16 cellular contexts compared by ENCODE assay signal in the genomic region with DNA sequence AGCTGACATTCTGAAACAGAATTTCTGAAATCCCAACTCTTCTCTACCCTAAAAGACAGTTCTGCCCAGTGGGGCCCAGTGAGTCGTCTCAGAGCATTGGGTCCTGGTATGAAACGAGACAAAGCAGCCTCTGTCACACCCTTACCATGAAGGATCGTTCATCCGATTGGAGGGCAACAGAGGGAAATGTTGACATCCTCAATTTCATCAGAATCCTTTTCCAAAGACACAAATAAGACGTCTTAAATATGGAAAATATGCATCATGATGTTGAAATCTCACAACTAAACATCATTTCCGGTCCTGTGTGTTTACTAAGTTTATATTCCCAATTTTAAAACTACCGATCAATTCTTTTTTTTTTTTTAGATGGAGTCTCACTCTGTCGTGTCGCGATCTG.
"Had no signal": no experiment of that assay in that cellular context is flagged by ENCODE, and none has a peak within 500 bp of the region (broad histone marks: within the 10 kb centered on the region; RNA-seq: fewer than 3 reads in every experiment).

No MANE protein-coding gene starts in this region.

- H3K9me3 Mint-ChIP-seq: activated B cell treated with CpG ODN at 0.5 μM for 24 hours; activated naive CD4-positive, alpha-beta T cell treated with anti-CD3 and anti-CD28 coated beads, Interleukin-2, amount 50 U/mL, for 72 hours; activated T-cell treated with anti-CD3 and anti-CD28 coated beads, Interleukin-2, amount 50 U/mL, for 24 hours; endodermal cell; neural crest cell had no signal

- H3K9me3 ChIP-seq: left lung, pancreas had no signal

- H3K27ac ChIP-seq: foreskin keratinocyte, pancreas had no signal

- DNase-seq: activated B cell treated with CpG ODN at 0.5 μM for 24 hours; activated effector memory CD4-positive, alpha-beta T cell treated with anti-CD3 and anti-CD28 coated beads, Interleukin-2, amount 50 U/mL, for 16 hours; activated T-cell treated with anti-CD3 and anti-CD28 coated beads, Interleukin-2, amount 50 U/mL, for 24 hours; cerebellar nuclear complex; endodermal cell; foreskin keratinocyte; head of caudate nucleus; islet precursor cell; left lung; mesendoderm; pancreas; retina; small intestine; T-helper 2 cell had no signal

- ATAC-seq: activated naive CD4-positive, alpha-beta T cell treated with anti-CD3 and anti-CD28 coated beads, Interleukin-2, amount 50 U/mL, for 72 hours; foreskin keratinocyte; left lung; pancreas had no signal

- H3K36me3 ChIP-seq: left lung, pancreas had no signal

- H3K4me3 Mint-ChIP-seq: activated B cell treated with CpG ODN at 0.5 μM for 24 hours; activated T-cell treated with anti-CD3 and anti-CD28 coated beads, Interleukin-2, amount 50 U/mL, for 24 hours; endodermal cell; neural crest cell had no signal

- H3K27ac Mint-ChIP-seq: activated B cell treated with CpG ODN at 0.5 μM for 24 hours; activated naive CD4-positive, alpha-beta T cell treated with anti-CD3 and anti-CD28 coated beads, Interleukin-2, amount 50 U/mL, for 72 hours; activated T-cell treated with anti-CD3 and anti-CD28 coated beads, Interleukin-2, amount 50 U/mL, for 24 hours; endodermal cell had no signal

- H3K27me3 ChIP-seq: foreskin keratinocyte, left lung, pancreas had no signal

- H3K4me1 Mint-ChIP-seq: activated B cell treated with CpG ODN at 0.5 μM for 24 hours had no signal

- H3K36me3 Mint-ChIP-seq: activated naive CD4-positive, alpha-beta T cell treated with anti-CD3 and anti-CD28 coated beads, Interleukin-2, amount 50 U/mL, for 72 hours had no signal

- H3K4me3 ChIP-seq: left lung, pancreas had no signal
